In the genomic region with DNA sequence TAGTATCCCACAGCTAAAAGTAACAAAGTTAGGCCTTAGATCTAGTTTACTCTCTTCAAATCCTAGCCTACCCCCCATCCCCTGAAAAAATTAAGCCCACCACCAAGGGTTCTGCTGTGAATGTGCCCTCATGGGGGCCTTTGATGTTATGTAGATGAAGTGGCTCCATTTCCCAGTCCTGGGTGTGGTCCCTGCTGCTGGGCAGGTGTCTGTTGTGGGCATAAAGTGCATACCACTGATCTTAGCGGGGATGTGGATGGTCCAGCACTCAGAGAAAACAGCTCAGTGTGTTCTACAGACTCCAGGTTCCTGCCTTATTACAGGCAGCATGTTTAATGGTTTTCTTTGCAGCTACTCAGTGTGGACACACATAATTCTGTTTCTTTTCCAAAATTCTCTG, we compare ENCODE assay signal across 13 cellular contexts. TPM values are rescaled to one million over a fixed set of nuclear protein-coding genes. Genes with fewer than 3 reads are reported as not detected.
DNase-seq lines count a peak whose midpoint lies in the region; ATAC-seq and TF ChIP-seq lines count a peak whose summit lies in the region.
"Had no signal": no experiment of that assay in that cellular context is flagged by ENCODE, and none has a peak within 500 bp of the region (broad histone marks: within the 10 kb centered on the region; RNA-seq: fewer than 3 reads in every experiment).

No MANE protein-coding gene starts in this region.

- no peaks in the 10 kb centered on the region for H3K27me3 Mint-ChIP-seq in activated T-cell treated with anti-CD3 and anti-CD28 coated beads, Interleukin-2, amount 50 U/mL, for 72 hours (ENCODE audit: low read depth)
- H3K27me3 Mint-ChIP-seq in dendritic cell treated with granulocyte-macrophage colony-stimulating factor and Interleukin-4, amounts not matched to agents 40 ng/mL and 50 ng/mL, for 4 days: no peaks in the 10 kb centered on the region
- H3K27me3 Mint-ChIP-seq in stimulated activated naive B cell treated with anti-CD40 and anti-IgM and Interleukin-4, amounts not matched to agents 10 μg/mL and 1 μg/mL and 100 μg/mL, for 72 hours: no peaks in the 10 kb centered on the region

- peaks cover 3 to 4% of the 10 kb centered on the region in 2 donors for H3K36me3 Mint-ChIP-seq in activated T-cell treated with anti-CD3 and anti-CD28 coated beads, Interleukin-2, amount 50 U/mL, for 72 hours (ENCODE audit: insufficient read depth in 2 of 2)
- H3K36me3 Mint-ChIP-seq in dendritic cell treated with granulocyte-macrophage colony-stimulating factor and Interleukin-4, amounts not matched to agents 40 ng/mL and 50 ng/mL, for 4 days (ENCODE audit: low read depth): peaks cover 23% of the 10 kb centered on the region
- H3K36me3 Mint-ChIP-seq in stimulated activated naive B cell treated with anti-CD40 and anti-IgM and Interleukin-4, amounts not matched to agents 10 μg/mL and 1 μg/mL and 100 μg/mL, for 72 hours: peaks cover 6 to 17% of the 10 kb centered on the region in 2 donors

- CTCF ChIA-PET in RWPE1 (lab: Yijun Ruan, JAX): interaction anchor here (0.6 to 0.7 kb wide), 2 partner anchors 105 to 118 kb away, joined by 3 to 4 read pairs; no protein-coding TSS in a partner anchor

- no peak for TF ChIP-seq CTCF in RWPE1 (conservative IDR thresholded peaks at IDR 0.05; ENCODE audit: low read depth)

- peak overlapping the region; percentile 100 for H3K27ac ChIP-seq in RWPE1
- H3K27ac ChIP-seq: coronary artery, GM23248 had no signal

- POLR2A ChIA-PET in RWPE1 (lab: Yijun Ruan, JAX; ENCODE audit: low non-redundant PET): interaction anchor here (0.7 to 1.6 kb wide), 3 partner anchors 33 to 89 kb away, joined by 3 to 8 read pairs (median 3); a partner anchor contains a TSS

- H3K4me1 Mint-ChIP-seq in activated T-cell treated with anti-CD3 and anti-CD28 coated beads, Interleukin-2, amount 50 U/mL, for 72 hours (ENCODE audit: low read depth): peaks cover 24% of the 10 kb centered on the region
- peaks cover 10% of the 10 kb centered on the region for H3K4me1 Mint-ChIP-seq in dendritic cell treated with granulocyte-macrophage colony-stimulating factor and Interleukin-4, amounts not matched to agents 40 ng/mL and 50 ng/mL, for 4 days (ENCODE audit: low read depth)
- H3K4me1 Mint-ChIP-seq in stimulated activated naive B cell treated with anti-CD40 and anti-IgM and Interleukin-4, amounts not matched to agents 10 μg/mL and 1 μg/mL and 100 μg/mL, for 72 hours: peaks cover 10 to 21% of the 10 kb centered on the region in 2 donors

- no peak for ATAC-seq in activated T-cell treated with anti-CD3 and anti-CD28 coated beads, Interleukin-2, amount 50 U/mL, for 72 hours (replicated peaks in 1 of 2)
- ATAC-seq in stimulated activated naive B cell treated with anti-CD40 and anti-IgM and Interleukin-4, amounts not matched to agents 10 μg/mL and 1 μg/mL and 100 μg/mL, for 72 hours (replicated peaks): no peak
- ATAC-seq in HG03460 (IDR thresholded peaks at IDR 0.05; ENCODE audit: unreplicated experiment): no peak

- DNase-seq in activated T-cell treated with anti-CD3 and anti-CD28 coated beads, Interleukin-2, amount 50 U/mL, for 72 hours: no peak
- no peak for DNase-seq in activated T-cell treated with anti-CD3 and anti-CD28 coated beads, Interleukin-2, amount 50 U/mL, for 48 hours
- no peak for DNase-seq in RWPE1 (ENCODE audit: low spot score)
- no peak for DNase-seq in stimulated activated naive B cell treated with anti-CD40 and anti-IgM and Interleukin-4, amounts not matched to agents 10 μg/mL and 1 μg/mL and 100 μg/mL, for 72 hours
- DNase-seq in NCI-H1694 (lab: John Stamatoyannopoulos, UW): no peak
- no peak for DNase-seq in activated CD4-positive, CD25-positive, alpha-beta regulatory T cell treated with anti-CD3 and anti-CD28 coated beads, Interleukin-2, amount 50 U/mL, for 72 hours
- DNase-seq: DMS79; GM23248; SHP77 treated with DMSO at 0.1 percent for 48 hours; stimulated activated CD4-positive, alpha-beta T cell treated with anti-CD3 and anti-CD28 coated beads, Interleukin-15, amount 100 ng/mL, for 24 hours had no signal

- H3K27ac Mint-ChIP-seq in activated T-cell treated with anti-CD3 and anti-CD28 coated beads, Interleukin-2, amount 50 U/mL, for 72 hours: peak overlapping the region; percentile 75
- H3K27ac Mint-ChIP-seq in dendritic cell treated with granulocyte-macrophage colony-stimulating factor and Interleukin-4, amounts not matched to agents 40 ng/mL and 50 ng/mL, for 4 days: peak overlapping the region; percentile 93
- H3K27ac Mint-ChIP-seq in stimulated activated naive B cell treated with anti-CD40 and anti-IgM and Interleukin-4, amounts not matched to agents 10 μg/mL and 1 μg/mL and 100 μg/mL, for 72 hours: peak overlapping the region; percentile 51

- intact Hi-C loops in dendritic cell treated with granulocyte-macrophage colony-stimulating factor and Interleukin-4, amounts not matched to agents 40 ng/mL and 50 ng/mL, for 4 days (cut with micrococcal nuclease): no loop called here

- H3K9me3 Mint-ChIP-seq in activated T-cell treated with anti-CD3 and anti-CD28 coated beads, Interleukin-2, amount 50 U/mL, for 72 hours: no peaks in the 10 kb centered on the region
- H3K9me3 Mint-ChIP-seq in dendritic cell treated with granulocyte-macrophage colony-stimulating factor and Interleukin-4, amounts not matched to agents 40 ng/mL and 50 ng/mL, for 4 days: no peaks in the 10 kb centered on the region
- no peaks in the 10 kb centered on the region for H3K9me3 Mint-ChIP-seq in stimulated activated naive B cell treated with anti-CD40 and anti-IgM and Interleukin-4, amounts not matched to agents 10 μg/mL and 1 μg/mL and 100 μg/mL, for 72 hours

- peak overlapping the region; percentile 63 to 67 for H3K4me3 Mint-ChIP-seq in activated T-cell treated with anti-CD3 and anti-CD28 coated beads, Interleukin-2, amount 50 U/mL, for 72 hours
- no peak overlapping the region for H3K4me3 Mint-ChIP-seq in dendritic cell treated with granulocyte-macrophage colony-stimulating factor and Interleukin-4, amounts not matched to agents 40 ng/mL and 50 ng/mL, for 4 days
- peak overlapping the region in 1 of 2 donors; percentile 36 for H3K4me3 Mint-ChIP-seq in stimulated activated naive B cell treated with anti-CD40 and anti-IgM and Interleukin-4, amounts not matched to agents 10 μg/mL and 1 μg/mL and 100 μg/mL, for 72 hours

RNA-seq across cellular contexts. Expression of a gene that starts 1.9 kb away (rescaled TPM):
- 10 to 100 TPM; 22.1 to 22.2 TPM for total RNA-seq in activated T-cell treated with anti-CD3 and anti-CD28 coated beads, Interleukin-2, amount 50 U/mL, for 72 hours

RNA-seq across cellular contexts. Expression of a gene that starts 32.6 kb away (rescaled TPM):
- total RNA-seq in activated T-cell treated with anti-CD3 and anti-CD28 coated beads, Interleukin-2, amount 50 U/mL, for 72 hours: 10 to 100 TPM; 46.9 TPM
